In genomic region chr1:211830055-211830329, GRCh38 we compare ENCODE assay signal across 8 cellular contexts. TPM values are rescaled to one million over a fixed set of nuclear protein-coding genes. Genes with fewer than 3 reads are reported as not detected.
A peak's percentile ranks its signal among the peaks of the same experiment; 100 is the strongest.
DNase-seq lines count a peak whose midpoint lies in the region; ATAC-seq and TF ChIP-seq lines count a peak whose summit lies in the region.

No MANE protein-coding gene starts in this region.

- H3K4me3 Mint-ChIP-seq in effector memory CD8-positive, alpha-beta T cell, result peak overlapping the region; percentile 90 to 92
- H3K4me3 Mint-ChIP-seq in neural crest cell, result peak overlapping the region; percentile 97

- H3K4me1 ChIP-seq in HEK293 (ENCODE audit: control insufficient read depth, insufficient read depth, low read length), result no peaks in the 10 kb centered on the region

- peak; percentile 31 for ATAC-seq in effector memory CD8-positive, alpha-beta T cell (replicated peaks)
- ATAC-seq in left lobe of liver, result no peak

- TF ChIP-seq POLR2A in erythroblast (IDR thresholded peaks at IDR 0.05; ENCODE audit: low read length), result no peak

- no peaks in the 10 kb centered on the region for H3K9me3 ChIP-seq in HEK293 (ENCODE audit: control insufficient read depth, insufficient read depth, low read depth, low read length)

- no peaks in the 10 kb centered on the region for H3K9me3 Mint-ChIP-seq in effector memory CD8-positive, alpha-beta T cell
- H3K9me3 Mint-ChIP-seq in neural crest cell, result no peaks in the 10 kb centered on the region

- peak overlapping the region; percentile 91 to 93 for H3K27ac Mint-ChIP-seq in effector memory CD8-positive, alpha-beta T cell
- no peak overlapping the region for H3K27ac Mint-ChIP-seq in neural crest cell (ENCODE audit: unreplicated experiment)

- no peaks in the 10 kb centered on the region for H3K27me3 Mint-ChIP-seq in effector memory CD8-positive, alpha-beta T cell
- H3K27me3 Mint-ChIP-seq in neural crest cell (ENCODE audit: low read depth), result peaks cover 5% of the 10 kb centered on the region

- CTCF ChIA-PET in HEK293 (lab: Yijun Ruan, JAX), result interaction anchor here (1.3 kb wide), 1 partner anchor 210 kb away, joined by 3 read pairs; no protein-coding TSS in a partner anchor
- CTCF ChIA-PET in RWPE1 (lab: Yijun Ruan, JAX), result interaction anchor here (0.6 kb wide), 1 partner anchor 205 kb away, joined by 3 read pairs; no protein-coding TSS in a partner anchor

- H3K36me3 ChIP-seq in HEK293 (ENCODE audit: control insufficient read depth in 2 of 2, insufficient read depth in 1 of 2, low read length in 2 of 2), result peaks cover 4 to 17% of the 10 kb centered on the region in 2 experiments; a peak in 2 of 3 replicates

- H3K4me1 Mint-ChIP-seq in effector memory CD8-positive, alpha-beta T cell (ENCODE audit: low read depth in 2 of 2), result peaks cover 28 to 47% of the 10 kb centered on the region in 2 donors
- peaks cover 31% of the 10 kb centered on the region for H3K4me1 Mint-ChIP-seq in neural crest cell

- peak; percentile 14 for DNase-seq in DMS53 treated with DMSO at 0.1 percent for 48 hours (lab: John Stamatoyannopoulos, UW; ENCODE audit: unreplicated experiment)
- DNase-seq in RWPE1 (ENCODE audit: low spot score), result peak; percentile 25
- peak; percentile 12 to 22 (median 20) for DNase-seq in effector memory CD8-positive, alpha-beta T cell
- no peak for DNase-seq in neural crest cell (ENCODE audit: low read depth, low spot score)
- no peak for DNase-seq in erythroblast (lab: John Stamatoyannopoulos, UW)
- no peak for DNase-seq in iPS-NIHi11 (ENCODE audit: low spot score)
- DNase-seq in left lobe of liver (ENCODE audit: low spot score), result no peak

- POLR2A ChIA-PET in HEK293 (lab: Yijun Ruan, JAX) (no interaction called here), RWPE1 (lab: Yijun Ruan, JAX; ENCODE audit: low non-redundant PET) (no interaction called here)

- peaks cover 18% of the 10 kb centered on the region for H3K36me3 Mint-ChIP-seq in effector memory CD8-positive, alpha-beta T cell (ENCODE audit: insufficient read depth)
- H3K36me3 Mint-ChIP-seq in neural crest cell (ENCODE audit: low read depth), result no peaks in the 10 kb centered on the region

- peak overlapping the region; percentile 52 for H3K4me3 ChIP-seq in HEK293 (ENCODE audit: low read depth, low read length)

- TF ChIP-seq CTCF in HEK293 (tag by site-specific recombination; IDR thresholded peaks at IDR 0.05) (no peak), RWPE1 (conservative IDR thresholded peaks at IDR 0.05; ENCODE audit: low read depth) (no peak), neural crest cell (conservative IDR thresholded peaks at IDR 0.05) (no peak)

- H3K27ac ChIP-seq in HEK293 (ENCODE audit: extremely low read depth, low read depth, low read length) (peak overlapping the region; percentile 71; the same call in 1 of the 2 replicates), RWPE1 (peak overlapping the region; percentile 80)

TF ChIP-seq in HEK293, 187 proteins besides CTCF, POLR2A, EP300 and RAD21:
- TF ChIP-seq KLF16 (tag by site-specific recombination; IDR thresholded peaks at IDR 0.05) (0 out of 2 replicates have a peak, but pooled peaks have one; percentile 15), ZNF146 (tag by site-specific recombination; IDR thresholded peaks at IDR 0.05) (no peak)

RNA-seq across cellular contexts. Expression of gene LPGAT1, which starts 0.6 kb away (rescaled TPM):
- 28.5 and 30.3 TPM in 2 replicates for total RNA-seq in neural crest cell
- total RNA-seq in left lobe of liver, result 35.0 TPM

Comparison
In these comparisons a context has a peak if more than half of its experiments do, and no peak if none do; other contexts are left out.
1. DNase-seq: peak in DMS53 treated with DMSO at 0.1 percent for 48 hours (single experiment), RWPE1 (single experiment) and effector memory CD8-positive, alpha-beta T cell (3 of 3); none in neural crest cell (single experiment), erythroblast (0 of 2), iPS-NIHi11 (single experiment) and left lobe of liver (single experiment).